In genomic region chr10:131146790-131147189, GRCh38 we compare ENCODE assay signal across 31 cellular contexts.
"Had no signal": no experiment of that assay in that cellular context is flagged by ENCODE, and none has a peak within 500 bp of the region (broad histone marks: within the 10 kb centered on the region; RNA-seq: fewer than 3 reads in every experiment).

No MANE protein-coding gene starts in this region.

- H3K27ac Mint-ChIP-seq: activated B cell treated with CpG ODN at 0.5 μM for 24 hours; activated CD4-positive, alpha-beta T cell treated with anti-CD3 and anti-CD28 coated beads, Interleukin-2, amount 10 ng/mL, durations not matched to agents 24 days and 14 days; activated CD8-positive, alpha-beta memory T cell treated with anti-CD3 and anti-CD28 coated beads, Interleukin-2, amount 10 ng/mL, durations not matched to agents 7 days and 5 days; activated naive CD4-positive, alpha-beta T cell treated with anti-CD3 and anti-CD28 coated beads, Interleukin-2, amount 50 U/mL, for 72 hours; activated naive CD8-positive, alpha-beta T cell treated with anti-CD3 and anti-CD28 coated beads, Interleukin-2, amount 50 U/mL, for 24 hours; activated T-cell treated with anti-CD3 and anti-CD28 coated beads, Interleukin-2, amount 50 U/mL, for 24 hours; T-cell had no signal

- ATAC-seq: activated CD8-positive, alpha-beta memory T cell treated with anti-CD3 and anti-CD28 coated beads, Interleukin-2, amount 10 ng/mL, durations not matched to agents 7 days and 5 days; activated naive CD4-positive, alpha-beta T cell treated with anti-CD3 and anti-CD28 coated beads, Interleukin-2, amount 50 U/mL, for 72 hours; activated naive CD8-positive, alpha-beta T cell treated with anti-CD3 and anti-CD28 coated beads, Interleukin-2, amount 50 U/mL, for 24 hours; Panc1; Right ventricle myocardium inferior; T-cell had no signal

- H3K4me3 Mint-ChIP-seq: activated B cell treated with CpG ODN at 0.5 μM for 24 hours; activated CD4-positive, alpha-beta T cell treated with anti-CD3 and anti-CD28 coated beads, Interleukin-2, amount 10 ng/mL, durations not matched to agents 24 days and 14 days; activated CD8-positive, alpha-beta memory T cell treated with anti-CD3 and anti-CD28 coated beads, Interleukin-2, amount 10 ng/mL, durations not matched to agents 7 days and 5 days; activated naive CD8-positive, alpha-beta T cell treated with anti-CD3 and anti-CD28 coated beads, Interleukin-2, amount 50 U/mL, for 24 hours; activated T-cell treated with anti-CD3 and anti-CD28 coated beads, Interleukin-2, amount 50 U/mL, for 24 hours; T-cell had no signal

- H3K27me3 Mint-ChIP-seq: activated B cell treated with CpG ODN at 0.5 μM for 24 hours; activated CD4-positive, alpha-beta T cell treated with anti-CD3 and anti-CD28 coated beads, Interleukin-2, amount 10 ng/mL, durations not matched to agents 24 days and 14 days; activated CD8-positive, alpha-beta memory T cell treated with anti-CD3 and anti-CD28 coated beads, Interleukin-2, amount 10 ng/mL, durations not matched to agents 7 days and 5 days; activated naive CD8-positive, alpha-beta T cell treated with anti-CD3 and anti-CD28 coated beads, Interleukin-2, amount 50 U/mL, for 24 hours; activated T-cell treated with anti-CD3 and anti-CD28 coated beads, Interleukin-2, amount 50 U/mL, for 24 hours; T-cell had no signal

- H3K4me1 Mint-ChIP-seq: activated B cell treated with CpG ODN at 0.5 μM for 24 hours; activated CD4-positive, alpha-beta T cell treated with anti-CD3 and anti-CD28 coated beads, Interleukin-2, amount 10 ng/mL, durations not matched to agents 24 days and 14 days; activated CD8-positive, alpha-beta memory T cell treated with anti-CD3 and anti-CD28 coated beads, Interleukin-2, amount 10 ng/mL, durations not matched to agents 7 days and 5 days; activated naive CD8-positive, alpha-beta T cell treated with anti-CD3 and anti-CD28 coated beads, Interleukin-2, amount 50 U/mL, for 24 hours; T-cell had no signal

- H3K27me3 ChIP-seq: brain microvascular endothelial cell had no signal

- H3K4me3 ChIP-seq: cardiac muscle cell, SK-N-MC had no signal

- H3K36me3 Mint-ChIP-seq: activated CD8-positive, alpha-beta memory T cell treated with anti-CD3 and anti-CD28 coated beads, Interleukin-2, amount 10 ng/mL, durations not matched to agents 7 days and 5 days; T-cell had no signal

- H3K36me3 ChIP-seq: brain microvascular endothelial cell, cardiac muscle cell had no signal

- H3K9me3 Mint-ChIP-seq: activated CD4-positive, alpha-beta T cell treated with anti-CD3 and anti-CD28 coated beads, Interleukin-2, amount 10 ng/mL, durations not matched to agents 24 days and 14 days; activated T-cell treated with anti-CD3 and anti-CD28 coated beads, Interleukin-2, amount 50 U/mL, for 24 hours had no signal

- H3K27ac ChIP-seq: brain microvascular endothelial cell, cardiac muscle cell, SK-N-MC had no signal

- DNase-seq: activated B cell treated with CpG ODN at 0.5 μM for 24 hours; activated CD4-positive, alpha-beta T cell treated with anti-CD3 and anti-CD28 coated beads for 1 hour; activated CD4-positive, alpha-beta T cell treated with anti-CD3 and anti-CD28 coated beads, Interleukin-2, amount 10 ng/mL, durations not matched to agents 24 days and 14 days; activated CD4-positive, alpha-beta T cell treated with anti-CD3 and anti-CD28 coated beads, Interleukin-2, amount 50 U/mL, for 48 hours; activated CD8-positive, alpha-beta memory T cell treated with anti-CD3 and anti-CD28 coated beads, Interleukin-2, amount 10 ng/mL, durations not matched to agents 7 days and 5 days; activated effector memory CD4-positive, alpha-beta T cell treated with anti-CD3 and anti-CD28 coated beads, Interleukin-2, amount 50 U/mL, for 16 hours; activated naive CD4-positive, alpha-beta T cell treated with Interleukin-2 at 50 U/mL for 16 hours; activated naive CD8-positive, alpha-beta T cell treated with anti-CD3 and anti-CD28 coated beads, Interleukin-2, amount 50 U/mL, for 24 hours; activated T-cell treated with anti-CD3 and anti-CD28 coated beads, Interleukin-2, amount 50 U/mL, for 24 hours; amygdala; brain microvascular endothelial cell; Kasumi-1; KBM-7; NCI-H1694; NCI-H2029; NCI-H2107; NCI-H2171 treated with DMSO at 0.1 percent for 48 hours; NCI-H226; NCI-H526 treated with DMSO at 0.1 percent for 48 hours; NCI-H82; NK-92 treated with Interleukin-12 subunit alpha and Interleukin-12 subunit beta, amount 100 ng/mL, for 24 hours; OCI-M1; RPMI8226; T-cell; T-helper 2 cell; T1000 had no signal
